Comparison of ENCODE assay signal across 9 cellular contexts in genomic region chr2:12169721-12170120, GRCh38.
DNase-seq lines count a peak whose midpoint lies in the region; ATAC-seq and TF ChIP-seq lines count a peak whose summit lies in the region.
"Had no signal": no experiment of that assay in that cellular context is flagged by ENCODE, and none has a peak within 500 bp of the region (broad histone marks: within the 10 kb centered on the region; RNA-seq: fewer than 3 reads in every experiment).

No MANE protein-coding gene starts in this region.

- H3K27me3 ChIP-seq in right cardiac atrium (ENCODE audit: control insufficient read depth, insufficient read depth) (no peaks in the 10 kb centered on the region), skeletal muscle tissue (ENCODE audit: control insufficient read depth in 3 of 3, insufficient read depth in 3 of 3, low read length in 3 of 3) (no peaks in the 10 kb centered on the region)

- H3K4me1 Mint-ChIP-seq in activated naive CD8-positive, alpha-beta T cell treated with anti-CD3 and anti-CD28 coated beads, Interleukin-2, amount 10 ng/mL, durations not matched to agents 7 days and 5 days = peaks cover 14% of the 10 kb centered on the region
- H3K4me1 Mint-ChIP-seq in WTC11 = no peaks in the 10 kb centered on the region

- CTCF ChIA-PET in WTC11 (lab: Charles Lee) = interaction anchor here (1.4 kb wide), 1 partner anchor 150 kb away, joined by 3 read pairs; no protein-coding TSS in a partner anchor

- ATAC-seq in activated naive CD8-positive, alpha-beta T cell treated with anti-CD3 and anti-CD28 coated beads, Interleukin-2, amount 10 ng/mL, durations not matched to agents 7 days and 5 days (ENCODE audit: low read depth) = peak; percentile 45
- ATAC-seq in right cardiac atrium (peak; percentile 75 to 94), WTC11 (no peak), HG03097 (IDR thresholded peaks at IDR 0.05; ENCODE audit: low FRiP score, unreplicated experiment) (no peak)

- H3K9me3 Mint-ChIP-seq in activated naive CD8-positive, alpha-beta T cell treated with anti-CD3 and anti-CD28 coated beads, Interleukin-2, amount 10 ng/mL, durations not matched to agents 7 days and 5 days = peaks cover 1% of the 10 kb centered on the region
- H3K9me3 Mint-ChIP-seq in WTC11 = no peaks in the 10 kb centered on the region
- H3K9me3 Mint-ChIP-seq: IgD-negative memory B cell had no signal

- peaks cover 2% of the 10 kb centered on the region for H3K36me3 Mint-ChIP-seq in activated naive CD8-positive, alpha-beta T cell treated with anti-CD3 and anti-CD28 coated beads, Interleukin-2, amount 10 ng/mL, durations not matched to agents 7 days and 5 days
- no peaks in the 10 kb centered on the region for H3K36me3 Mint-ChIP-seq in WTC11
- H3K36me3 Mint-ChIP-seq: IgD-negative memory B cell had no signal

- TF ChIP-seq CTCF in WTC11 (IDR thresholded peaks at IDR 0.05) = no peak

- H3K4me1 ChIP-seq in right cardiac atrium (ENCODE audit: control insufficient read depth, insufficient read depth, low read length) = peaks cover 13% of the 10 kb centered on the region
- peaks cover 16 to 22% (median 20%) of the 10 kb centered on the region in 3 donors for H3K4me1 ChIP-seq in skeletal muscle tissue (ENCODE audit: control insufficient read depth in 3 of 3, insufficient read depth in 3 of 3, low read length in 3 of 3)

- peak overlapping the region; percentile 43 for H3K27ac Mint-ChIP-seq in activated naive CD8-positive, alpha-beta T cell treated with anti-CD3 and anti-CD28 coated beads, Interleukin-2, amount 10 ng/mL, durations not matched to agents 7 days and 5 days
- no peak overlapping the region for H3K27ac Mint-ChIP-seq in WTC11
- H3K27ac Mint-ChIP-seq: IgD-negative memory B cell had no signal

- DNase-seq in HT1080 (ENCODE audit: low read depth) (peak; percentile 78), right cardiac atrium (peak; percentile 57 to 68 (median 60)), WTC11 (ENCODE audit: low spot score) (no peak), DMS153 (lab: John Stamatoyannopoulos, UW) (no peak), NCI-H1694 (lab: John Stamatoyannopoulos, UW) (no peak)
- no peak for DNase-seq in activated naive CD8-positive, alpha-beta T cell treated with anti-CD3 and anti-CD28 coated beads, Interleukin-2, amount 10 ng/mL, durations not matched to agents 7 days and 5 days

- H3K4me3 ChIP-seq in right cardiac atrium (ENCODE audit: low read length) = no peak overlapping the region
- no peak overlapping the region for H3K4me3 ChIP-seq in skeletal muscle tissue (ENCODE audit: low read length in 3 of 3)

- H3K27me3 Mint-ChIP-seq in activated naive CD8-positive, alpha-beta T cell treated with anti-CD3 and anti-CD28 coated beads, Interleukin-2, amount 10 ng/mL, durations not matched to agents 7 days and 5 days = peaks cover 2% of the 10 kb centered on the region
- no peaks in the 10 kb centered on the region; the same call in 1 of the 2 replicates for H3K27me3 Mint-ChIP-seq in WTC11 (ENCODE audit: low read depth)
- H3K27me3 Mint-ChIP-seq: IgD-negative memory B cell had no signal

- peak overlapping the region; percentile 9 for H3K4me3 Mint-ChIP-seq in activated naive CD8-positive, alpha-beta T cell treated with anti-CD3 and anti-CD28 coated beads, Interleukin-2, amount 10 ng/mL, durations not matched to agents 7 days and 5 days
- H3K4me3 Mint-ChIP-seq in WTC11 = no peak overlapping the region

- H3K27ac ChIP-seq in right cardiac atrium (ENCODE audit: low read length) (no peak overlapping the region), skeletal muscle tissue (ENCODE audit: low read depth, low read length) (peak overlapping the region; percentile 61)

- H3K9me3 ChIP-seq in right cardiac atrium (ENCODE audit: control insufficient read depth, low read length) = no peaks in the 10 kb centered on the region
- H3K9me3 ChIP-seq in skeletal muscle tissue (ENCODE audit: control insufficient read depth in 3 of 3, low read length in 3 of 3) = no peaks in the 10 kb centered on the region

- H3K36me3 ChIP-seq in skeletal muscle tissue (ENCODE audit: control insufficient read depth in 3 of 3, insufficient read depth in 3 of 3, low read length in 3 of 3) = no peaks in the 10 kb centered on the region

- H3K9ac ChIP-seq in skeletal muscle tissue (ENCODE audit: low read depth in 1 of 3, low read length in 3 of 3) = peak overlapping the region in 1 of 3 donors; percentile 25

- intact Hi-C loops in right cardiac atrium (cut with DNase I) = loop anchor here in 2 of 4 donors (5.0 to 10.0 kb wide), 2 partner anchors 335 to 548 kb away; partner anchors contain the start of gene TRIB2 (in 1 of the 2)

- POLR2A ChIA-PET in activated naive CD8-positive, alpha-beta T cell treated with anti-CD3 and anti-CD28 coated beads, Interleukin-2, amount 10 ng/mL, durations not matched to agents 7 days and 5 days (lab: Charles Lee) = interaction anchor here (1.1 kb wide), 1 partner anchor 14 kb away, joined by 4 read pairs; no protein-coding TSS in a partner anchor
- POLR2A ChIA-PET in WTC11 (lab: Charles Lee) = no interaction called here

- 36% methylated on average over 6 of the region's 6 CpGs for WGBS in right cardiac atrium

TF ChIP-seq in WTC11, 78 proteins besides CTCF, POLR2A, EP300 and RAD21:
- TF ChIP-seq STAT6 (CRISPR knock-in tag; conservative IDR thresholded peaks at IDR 0.05; ENCODE audit: low read depth) = no peak
- no peak for TF ChIP-seq EMX1 (CRISPR knock-in tag; IDR thresholded peaks at IDR 0.05)
- TF ChIP-seq CBFB (CRISPR knock-in tag; IDR thresholded peaks at IDR 0.05; ENCODE audit: low read depth) = no peak

Comparison
In these comparisons a context has a peak if more than half of its experiments do, and no peak if none do; other contexts are left out.
1. DNase-seq: peak in HT1080 (single experiment) and right cardiac atrium (3 of 3); none in activated naive CD8-positive, alpha-beta T cell treated with anti-CD3 and anti-CD28 coated beads, Interleukin-2, amount 10 ng/mL, durations not matched to agents 7 days and 5 days (single experiment), WTC11 (single experiment), DMS153 (single experiment) and NCI-H1694 (single experiment).
2. ATAC-seq: peak in activated naive CD8-positive, alpha-beta T cell treated with anti-CD3 and anti-CD28 coated beads, Interleukin-2, amount 10 ng/mL, durations not matched to agents 7 days and 5 days (single experiment) and right cardiac atrium (2 of 2); none in WTC11 (single experiment) and HG03097 (single experiment).